In the genomic region with DNA sequence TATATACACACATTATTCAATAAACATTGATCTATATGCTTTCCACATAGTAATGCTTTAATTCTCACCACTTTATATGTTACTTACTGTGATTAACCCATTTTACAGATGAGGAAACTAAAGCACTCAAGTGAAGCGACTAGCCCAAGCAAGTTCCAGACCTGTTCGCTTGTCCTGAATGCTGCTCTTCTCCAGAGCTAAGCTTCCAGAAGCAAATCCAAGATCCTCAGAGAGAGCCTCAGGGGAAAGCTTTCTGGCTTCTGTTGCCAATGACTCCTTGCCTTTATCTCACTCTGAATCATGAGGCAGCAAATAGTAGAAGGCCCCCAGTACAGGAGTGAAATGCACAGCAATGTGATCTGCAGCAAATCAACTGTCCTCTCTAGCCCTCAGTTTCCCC, we compare ENCODE assay signal across 22 cellular contexts. TPM values are rescaled to one million over a fixed set of nuclear protein-coding genes. Genes with fewer than 3 reads are reported as not detected.
DNase-seq lines count a peak whose midpoint lies in the region; ATAC-seq and TF ChIP-seq lines count a peak whose summit lies in the region.
"Had no signal": no experiment of that assay in that cellular context is flagged by ENCODE, and none has a peak within 500 bp of the region (broad histone marks: within the 10 kb centered on the region; RNA-seq: fewer than 3 reads in every experiment).

No MANE protein-coding gene starts in this region.

- H3K27ac Mint-ChIP-seq in natural killer cell treated with Interleukin-12 subunit alpha and Interleukin-12 subunit beta and Interleukin-15 and Interleukin-18, amount 100 ng/mL, for 72 hours, result peak overlapping the region; percentile 50
- H3K27ac Mint-ChIP-seq in natural killer cell, result peak overlapping the region in 1 of 2 donors; percentile 68
- H3K27ac Mint-ChIP-seq in T-helper 2 cell treated with Interferon-gamma antibody and Interleukin-4, amounts not matched to agents 5 μg/mL and 100 μg/mL, for 36 hours, result no peak overlapping the region

- H3K4me3 ChIP-seq in adipocyte (ENCODE audit: low read length), result peak overlapping the region; percentile 71
- no peak overlapping the region for H3K4me3 ChIP-seq in fibroblast of mammary gland (ENCODE audit: control insufficient read depth, low read depth, low read length)
- H3K4me3 ChIP-seq: dorsolateral prefrontal cortex, HAP-1, lower lobe of right lung, ovary, sigmoid colon, upper lobe of left lung had no signal

- no peaks in the 10 kb centered on the region for H3K9me3 ChIP-seq in adipocyte (ENCODE audit: control insufficient read depth, low read length)
- H3K9me3 ChIP-seq: HAP-1, lower lobe of right lung, ovary, sigmoid colon, upper lobe of left lung had no signal

- H3K4me3 Mint-ChIP-seq in natural killer cell treated with Interleukin-12 subunit alpha and Interleukin-12 subunit beta and Interleukin-15 and Interleukin-18, amount 100 ng/mL, for 72 hours, result no peak overlapping the region
- no peak overlapping the region for H3K4me3 Mint-ChIP-seq in natural killer cell
- H3K4me3 Mint-ChIP-seq in T-helper 2 cell treated with Interferon-gamma antibody and Interleukin-4, amounts not matched to agents 5 μg/mL and 100 μg/mL, for 36 hours, result no peak overlapping the region

- intact Hi-C loops in natural killer cell (cut with micrococcal nuclease), result no loop called here

- H3K9me3 Mint-ChIP-seq in natural killer cell treated with Interleukin-12 subunit alpha and Interleukin-12 subunit beta and Interleukin-15 and Interleukin-18, amount 100 ng/mL, for 72 hours, result no peaks in the 10 kb centered on the region
- H3K9me3 Mint-ChIP-seq in natural killer cell, result no peaks in the 10 kb centered on the region
- no peaks in the 10 kb centered on the region for H3K9me3 Mint-ChIP-seq in T-helper 2 cell treated with Interferon-gamma antibody and Interleukin-4, amounts not matched to agents 5 μg/mL and 100 μg/mL, for 36 hours

- no peak for ATAC-seq in natural killer cell treated with Interleukin-12 subunit alpha and Interleukin-12 subunit beta and Interleukin-15 and Interleukin-18, amount 100 ng/mL, for 72 hours
- no peak for ATAC-seq in natural killer cell
- ATAC-seq: activated CD4-positive, CD25-positive, alpha-beta regulatory T cell treated with anti-CD3 and anti-CD28 coated beads, Interleukin-2, amount 50 U/mL, for 24 hours; esophagus mucosa; lower lobe of right lung; PC-3; stimulated activated naive CD8-positive, alpha-beta T cell treated with anti-CD3 and anti-CD28 coated beads, Interleukin-15, Interleukin-2, amounts not matched to agents 100 U/mL and 50 U/mL, for 24 hours had no signal

- TF ChIP-seq CTCF in natural killer cell (IDR thresholded peaks at IDR 0.05) (no peak), fibroblast of mammary gland (conservative IDR thresholded peaks at IDR 0.05; ENCODE audit: control insufficient read depth, insufficient read depth, low read depth, low read length) (no peak)

- DNase-seq in natural killer cell treated with Interleukin-12 subunit alpha and Interleukin-12 subunit beta and Interleukin-15 and Interleukin-18, amount 100 ng/mL, for 72 hours (ENCODE audit: low spot score), result no peak
- no peak for DNase-seq in natural killer cell
- DNase-seq in adipocyte (ENCODE audit: low read depth), result no peak
- peak; percentile 74 for DNase-seq in fibroblast of mammary gland (ENCODE audit: low read depth)
- DNase-seq in T-helper 2 cell treated with Interferon-gamma antibody and Interleukin-4, amounts not matched to agents 5 μg/mL and 100 μg/mL, for 36 hours (ENCODE audit: low spot score), result no peak
- DNase-seq in activated CD4-positive, alpha-beta T cell treated with anti-CD3 and anti-CD28 coated beads, Interleukin-2, amount 50 U/mL, for 4 hours, result no peak
- DNase-seq in GDM1 (lab: John Stamatoyannopoulos, UW), result no peak
- DNase-seq: brain microvascular endothelial cell; dorsolateral prefrontal cortex; glutamatergic neuron; lower lobe of right lung; NCI-H1048; NCI-H2081 treated with DMSO at 0.1 percent for 48 hours; ovary; PC-3; sigmoid colon; stimulated activated naive CD8-positive, alpha-beta T cell treated with anti-CD3 and anti-CD28 coated beads, Interleukin-15, Interleukin-2, amounts not matched to agents 100 U/mL and 50 U/mL, for 24 hours; T1000; upper lobe of left lung had no signal

- H3K27me3 ChIP-seq in adipocyte (replicated peaks; ENCODE audit: control insufficient read depth, insufficient read depth, low read length), result no peaks in the 10 kb centered on the region
- H3K27me3 ChIP-seq: brain microvascular endothelial cell, dorsolateral prefrontal cortex, ovary, sigmoid colon, upper lobe of left lung had no signal

- no peaks in the 10 kb centered on the region for H3K27me3 Mint-ChIP-seq in natural killer cell treated with Interleukin-12 subunit alpha and Interleukin-12 subunit beta and Interleukin-15 and Interleukin-18, amount 100 ng/mL, for 72 hours
- no peaks in the 10 kb centered on the region for H3K27me3 Mint-ChIP-seq in natural killer cell (ENCODE audit: low read depth in 2 of 2)
- H3K27me3 Mint-ChIP-seq in T-helper 2 cell treated with Interferon-gamma antibody and Interleukin-4, amounts not matched to agents 5 μg/mL and 100 μg/mL, for 36 hours (ENCODE audit: low read depth), result no peaks in the 10 kb centered on the region

- H3K4me1 Mint-ChIP-seq in natural killer cell treated with Interleukin-12 subunit alpha and Interleukin-12 subunit beta and Interleukin-15 and Interleukin-18, amount 100 ng/mL, for 72 hours (ENCODE audit: low read depth in 2 of 2), result peaks cover 55 to 62% of the 10 kb centered on the region in 2 donors
- peaks cover 44 to 59% of the 10 kb centered on the region in 2 donors for H3K4me1 Mint-ChIP-seq in natural killer cell
- peaks cover 32% of the 10 kb centered on the region for H3K4me1 Mint-ChIP-seq in T-helper 2 cell treated with Interferon-gamma antibody and Interleukin-4, amounts not matched to agents 5 μg/mL and 100 μg/mL, for 36 hours (ENCODE audit: low read depth)

- peaks cover 84% of the 10 kb centered on the region for H3K4me1 ChIP-seq in adipocyte (ENCODE audit: control insufficient read depth, insufficient read depth, low read length)

- peak overlapping the region; percentile 81 for H3K9ac ChIP-seq in adipocyte (ENCODE audit: low read length)

- H3K36me3 ChIP-seq in adipocyte (ENCODE audit: control insufficient read depth, insufficient read depth, low read length, severe bottlenecking), result peaks cover 34% of the 10 kb centered on the region
- H3K36me3 ChIP-seq: ovary had no signal

- H3K36me3 Mint-ChIP-seq in natural killer cell treated with Interleukin-12 subunit alpha and Interleukin-12 subunit beta and Interleukin-15 and Interleukin-18, amount 100 ng/mL, for 72 hours, result peaks cover 9% of the 10 kb centered on the region
- H3K36me3 Mint-ChIP-seq in natural killer cell, result no peaks in the 10 kb centered on the region
- peaks cover 32% of the 10 kb centered on the region for H3K36me3 Mint-ChIP-seq in T-helper 2 cell treated with Interferon-gamma antibody and Interleukin-4, amounts not matched to agents 5 μg/mL and 100 μg/mL, for 36 hours (ENCODE audit: low read depth)

RNA-seq across cellular contexts. Expression of a gene that starts 32.2 kb away (rescaled TPM):
- total RNA-seq in natural killer cell treated with Interleukin-12 subunit alpha and Interleukin-12 subunit beta and Interleukin-15 and Interleukin-18, amount 100 ng/mL, for 72 hours, result 10 to 100 TPM; 98.8 to 99.9 TPM
- 100 to 1,000 TPM; 102 to 118 (median 106) TPM for total RNA-seq in natural killer cell
